In the genomic region with DNA sequence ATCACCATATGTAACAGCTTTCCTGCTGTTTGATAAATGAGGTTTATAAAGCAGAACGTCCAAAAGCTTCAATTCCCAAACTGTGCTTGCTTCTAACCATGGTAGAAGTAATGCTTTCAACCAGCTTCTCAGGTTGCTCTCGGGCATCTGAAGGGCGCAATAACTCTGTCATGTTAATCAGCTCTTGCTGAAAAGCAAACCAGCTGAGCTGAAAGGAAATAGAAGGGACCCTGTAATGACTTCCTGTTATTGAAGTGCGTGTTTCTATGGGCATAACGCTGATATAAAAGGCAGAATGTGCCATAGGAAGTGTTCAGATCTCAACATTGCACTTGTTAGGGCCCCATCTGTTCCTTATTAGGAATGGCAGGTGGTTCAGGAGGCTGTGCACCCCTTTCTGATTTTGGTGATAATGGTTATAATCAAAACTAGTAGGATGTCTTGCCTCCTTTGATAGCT, we compare ENCODE assay signal across 8 cellular contexts. TPM values are rescaled to one million over a fixed set of nuclear protein-coding genes. Genes with fewer than 3 reads are reported as not detected.
DNase-seq lines count a peak whose midpoint lies in the region; ATAC-seq, FAIRE-seq and TF ChIP-seq lines count a peak whose summit lies in the region.

No MANE protein-coding gene starts in this region.

- 0 out of 2 replicates have a peak, but pooled peaks cover 5% of the 10 kb centered on the region for H3K79me2 ChIP-seq in PC-9 (ENCODE audit: low read depth)

- H3K27me3 ChIP-seq in PC-9 (ENCODE audit: insufficient read depth, low read depth) (no peaks in the 10 kb centered on the region), pancreas (no peaks in the 10 kb centered on the region), ovary (no peaks in the 10 kb centered on the region)

- no peaks in the 10 kb centered on the region for H3K9me3 ChIP-seq in PC-9 (ENCODE audit: insufficient read depth, low read depth)
- no peaks in the 10 kb centered on the region for H3K9me3 ChIP-seq in pancreas
- no peaks in the 10 kb centered on the region for H3K9me3 ChIP-seq in ovary

- peak overlapping the region; percentile 77 for H3K27ac Mint-ChIP-seq in chondrocyte (ENCODE audit: unreplicated experiment)

- no peaks in the 10 kb centered on the region for H3K27me3 Mint-ChIP-seq in chondrocyte (ENCODE audit: low read depth)

- TF ChIP-seq EP300 in ovary (IDR thresholded peaks at IDR 0.05), result no peak

- BruUV-seq in PC-9 (replicated peaks; lab: Mats Ljungman, UMichigan), result no TSS peak

- H3K36me3 ChIP-seq in PC-9 (ENCODE audit: low read depth) (no peaks in the 10 kb centered on the region), pancreas (peaks cover 0 to 4% (median 0%) of the 10 kb centered on the region in 3 donors), ovary (no peaks in the 10 kb centered on the region)

- CTCF ChIA-PET in PC-9 (lab: Charles Lee), result interaction anchor here (0.9 kb wide), 1 partner anchor 46 kb away, joined by 3 read pairs; no protein-coding TSS in a partner anchor

- H3K27ac ChIP-seq in PC-9 (peak overlapping the region; percentile 99), pancreas (peak overlapping the region in 3 of 4 donors; percentile 17 to 63 (median 42)), ovary (no peak overlapping the region)

- TF ChIP-seq POLR2A in ovary (IDR thresholded peaks at IDR 0.05), result no peak

- no peaks in the 10 kb centered on the region for H4K20me1 ChIP-seq in PC-9 (ENCODE audit: insufficient read depth)

- ATAC-seq in GM18870 (IDR thresholded peaks at IDR 0.05; ENCODE audit: unreplicated experiment) (peak; percentile 49), HG03175 (IDR thresholded peaks at IDR 0.05; ENCODE audit: unreplicated experiment) (peak; percentile 72), pancreas (peak; percentile 26 to 70 (median 50)), HG02763 (IDR thresholded peaks at IDR 0.05; ENCODE audit: unreplicated experiment) (no peak)

- peaks cover 55% of the 10 kb centered on the region for H3K4me1 Mint-ChIP-seq in chondrocyte (ENCODE audit: low read depth)

- TF ChIP-seq CTCF in PC-9 (conservative IDR thresholded peaks at IDR 0.05) (no peak), chondrocyte (IDR thresholded peaks at IDR 0.05) (no peak), pancreas (IDR thresholded peaks at IDR 0.05) (no peak), ovary (IDR thresholded peaks at IDR 0.05) (no peak)

- H3F3A ChIP-seq in PC-9 (ENCODE audit: insufficient read depth, low read depth), result peaks cover 24% of the 10 kb centered on the region

- no peak for DNase-seq in PC-9
- no peak for DNase-seq in chondrocyte (ENCODE audit: low spot score)
- no peak for DNase-seq in pancreas
- no peak for DNase-seq in hippocampal formation (lab: John Stamatoyannopoulos, UW)
- no peak for DNase-seq in ovary

- H3K4me2 ChIP-seq in PC-9, result peak overlapping the region; percentile 53

- H3K4me3 Mint-ChIP-seq in chondrocyte (ENCODE audit: unreplicated experiment), result no peak overlapping the region

- H3K4me1 ChIP-seq in PC-9 (replicated peaks; ENCODE audit: insufficient read depth), result peaks cover 47% of the 10 kb centered on the region
- peaks cover 22 to 36% (median 28%) of the 10 kb centered on the region in 3 donors for H3K4me1 ChIP-seq in pancreas
- peaks cover 9% of the 10 kb centered on the region for H3K4me1 ChIP-seq in ovary (ENCODE audit: insufficient read depth)

- H3K36me3 Mint-ChIP-seq in chondrocyte (ENCODE audit: low read depth), result no peaks in the 10 kb centered on the region

- intact Hi-C loops in PC-9 (cut with micrococcal nuclease; ENCODE audit: unreplicated experiment) (loop anchor here (2.0 kb wide), 1 partner anchor 21 kb away; the partner anchor contains the start of gene HERC3), pancreas (cut with DNase I) (no loop called here), ovary (cut with DNase I) (no loop called here)

- no peaks in the 10 kb centered on the region for H3K9me3 Mint-ChIP-seq in chondrocyte (ENCODE audit: low read depth)

- H3K4me3 ChIP-seq in PC-9 (no peak overlapping the region), pancreas (no peak overlapping the region), ovary (no peak overlapping the region)

- POLR2A ChIA-PET in PC-9 (lab: Charles Lee; ENCODE audit: unreplicated experiment), result interaction anchor here (0.5 to 0.7 kb wide), 4 partner anchors 20 to 210 kb away, joined by 3 to 14 read pairs (median 9); no protein-coding TSS in a partner anchor

- WGBS in pancreas, 2 donors, result 48 to 50% methylated on average over 5 of the region's 5 CpGs
- WGBS in ovary, 3 donors, result 67 to 71% (median 71%) methylated on average over 5 of the region's 5 CpGs

- H3K9me2 ChIP-seq in PC-9 (ENCODE audit: insufficient read depth), result no peaks in the 10 kb centered on the region

- FAIRE-seq in pancreas (lab: Jason Lieb, UNC), result no peak

- 0 out of 2 replicates have a peak overlapping the region, but pooled peaks have one; percentile 46 for H2AFZ ChIP-seq in PC-9

RNA-seq across cellular contexts. Expression of gene HERC3, which starts 21.2 kb away (rescaled TPM):
- total RNA-seq in PC-9 (2021), result 14.7 and 16.9 TPM in 2 replicates
- total RNA-seq in chondrocyte, result 14.0 to 16.7 TPM (median 16.6 TPM) in 3 replicates
- 10 to 100 TPM in 3 of 6 donors, 1 to 10 TPM in 3; 6.5 to 18.0 (median 9.9) TPM for total RNA-seq in pancreas
- polyA plus RNA-seq in pancreas, result 1 to 10 TPM; 2.7 to 7.3 TPM
- total RNA-seq in ovary, result 10 to 100 TPM; 22.2 to 30.9 (median 24.9) TPM
- 10 to 100 TPM; 10.3 to 23.8 TPM for polyA plus RNA-seq in ovary

Comparison
In these comparisons a context has a peak if more than half of its experiments do, and no peak if none do; other contexts are left out.
1. H3K27ac ChIP-seq: peak in PC-9 (single experiment) and pancreas (3 of 4); none in ovary (0 of 2).